In genomic region chr3:97763586-97764148, GRCh38 we compare ENCODE assay signal across 8 cellular contexts. TPM values are rescaled to one million over a fixed set of nuclear protein-coding genes. Genes with fewer than 3 reads are reported as not detected.
DNase-seq lines count a peak whose midpoint lies in the region; ATAC-seq and TF ChIP-seq lines count a peak whose summit lies in the region.

No MANE protein-coding gene starts in this region.

- no peak for DNase-seq in CD4-positive, alpha-beta T cell
- peak in 1 of 61 donors; percentile 1 for DNase-seq in caudate nucleus (lab: John Stamatoyannopoulos, UW)
- DNase-seq in naive thymus-derived CD8-positive, alpha-beta T cell, result no peak
- no peak for DNase-seq in glomerular visceral epithelial cell (ENCODE audit: extremely low spot score)
- no peak for DNase-seq in T-helper 9 cell
- no peak for DNase-seq in cerebellum (ENCODE audit: low spot score)
- no peak for DNase-seq in C1 segment of cervical spinal cord (lab: John Stamatoyannopoulos, UW)

- intact Hi-C loops in CD4-positive, alpha-beta T cell (cut with DNase I, micrococcal nuclease), result loop anchor here (5.0 to 10.0 kb wide), 2 partner anchors 759 to 1131 kb away; partner anchors contain the start of gene CLDND1 (in 1 of the 2)

- CTCF ChIA-PET in CD4-positive, alpha-beta T cell (lab: Charles Lee), result interaction anchor here (1.4 to 1.7 kb wide), 2 partner anchors 58 to 276 kb away, joined by 4 to 6 read pairs; partner anchors contain the start of gene CRYBG3

- peaks cover 39% of the 10 kb centered on the region for H3K4me1 Mint-ChIP-seq in CD4-positive, alpha-beta T cell (ENCODE audit: low read depth)
- H3K4me1 Mint-ChIP-seq in IgD-negative memory B cell, result peaks cover 8 to 15% (median 9%) of the 10 kb centered on the region in 3 donors
- H3K4me1 Mint-ChIP-seq in naive thymus-derived CD8-positive, alpha-beta T cell, result peaks cover 11 to 36% (median 33%) of the 10 kb centered on the region in 4 donors

- H3K27me3 Mint-ChIP-seq in CD4-positive, alpha-beta T cell, result no peaks in the 10 kb centered on the region
- peaks cover 2% of the 10 kb centered on the region for H3K27me3 Mint-ChIP-seq in IgD-negative memory B cell
- peaks cover 0 to 5% (median 1%) of the 10 kb centered on the region in 5 donors for H3K27me3 Mint-ChIP-seq in naive thymus-derived CD8-positive, alpha-beta T cell

- H3K9me3 ChIP-seq in CD4-positive, alpha-beta T cell (ENCODE audit: control insufficient read depth, low read length), result no peaks in the 10 kb centered on the region

- peak overlapping the region; percentile 96 for H3K4me3 Mint-ChIP-seq in CD4-positive, alpha-beta T cell
- peak overlapping the region; percentile 94 to 100 (median 98) for H3K4me3 Mint-ChIP-seq in IgD-negative memory B cell
- peak overlapping the region; percentile 92 to 100 (median 98) for H3K4me3 Mint-ChIP-seq in naive thymus-derived CD8-positive, alpha-beta T cell

- TF ChIP-seq CTCF in CD4-positive, alpha-beta T cell (IDR thresholded peaks at IDR 0.05), result no peak

- POLR2A ChIA-PET in CD4-positive, alpha-beta T cell (lab: Charles Lee), result interaction anchor here (1.0 to 1.3 kb wide), 4 partner anchors 13 to 258 kb away, joined by 3 to 5 read pairs (median 4); partner anchors contain the start of genes CRYBG3 and RIOX2
- POLR2A ChIA-PET in naive thymus-derived CD8-positive, alpha-beta T cell (lab: Charles Lee), result interaction anchor here (1.5 kb wide), 1 partner anchor 58 kb away, joined by 6 read pairs; the partner anchor contains the start of gene CRYBG3

- H3K27ac ChIP-seq in CD4-positive, alpha-beta T cell (ENCODE audit: low read depth, low read length), result no peak overlapping the region
- H3K27ac ChIP-seq in caudate nucleus (ENCODE audit: low read depth, low read length), result peak overlapping the region; percentile 89

- H3K27me3 ChIP-seq in CD4-positive, alpha-beta T cell (ENCODE audit: control insufficient read depth, insufficient read depth, low read length), result no peaks in the 10 kb centered on the region

- peaks cover 12% of the 10 kb centered on the region for H3K36me3 Mint-ChIP-seq in CD4-positive, alpha-beta T cell (ENCODE audit: low read depth)
- H3K36me3 Mint-ChIP-seq in IgD-negative memory B cell, result no peaks in the 10 kb centered on the region
- H3K36me3 Mint-ChIP-seq in naive thymus-derived CD8-positive, alpha-beta T cell, result peaks cover 0 to under 1% (median 0%) of the 10 kb centered on the region in 3 donors

- peak overlapping the region; percentile 87 for H3K27ac Mint-ChIP-seq in CD4-positive, alpha-beta T cell
- H3K27ac Mint-ChIP-seq in IgD-negative memory B cell, result peak overlapping the region; percentile 73 to 98 (median 96)
- peak overlapping the region; percentile 89 to 99 (median 98) for H3K27ac Mint-ChIP-seq in naive thymus-derived CD8-positive, alpha-beta T cell

- H3K9me3 Mint-ChIP-seq in CD4-positive, alpha-beta T cell, result no peaks in the 10 kb centered on the region
- peaks cover 0 to 1% (median 1%) of the 10 kb centered on the region in 3 donors for H3K9me3 Mint-ChIP-seq in IgD-negative memory B cell
- no peaks in the 10 kb centered on the region for H3K9me3 Mint-ChIP-seq in naive thymus-derived CD8-positive, alpha-beta T cell

- no peak for ATAC-seq in CD4-positive, alpha-beta T cell (ENCODE audit: poor library complexity)
- ATAC-seq in naive thymus-derived CD8-positive, alpha-beta T cell, result no peak

RNA-seq across cellular contexts. Expression of gene ARL6, which starts 0.9 kb away (rescaled TPM):
- total RNA-seq in CD4-positive, alpha-beta T cell, result 1 to 10 TPM; 1.3 to 2.1 TPM
- 1.9 TPM for polyA plus RNA-seq in IgD-negative memory B cell
- total RNA-seq in naive thymus-derived CD8-positive, alpha-beta T cell, result 1 to 10 TPM; 3.8 to 4.8 TPM
- 1 to 10 TPM; 2.3 to 3.3 (median 2.7) TPM for polyA plus RNA-seq in naive thymus-derived CD8-positive, alpha-beta T cell
- 25.1 TPM for total RNA-seq in cerebellum

RNA-seq across cellular contexts. Expression of gene CRYBG3, which starts 58.1 kb away (rescaled TPM):
- 1 to 10 TPM; 2.2 to 2.4 TPM for total RNA-seq in CD4-positive, alpha-beta T cell
- polyA plus RNA-seq in IgD-negative memory B cell, result 1.7 TPM
- 1 to 10 TPM; 2.9 to 3.3 TPM for total RNA-seq in naive thymus-derived CD8-positive, alpha-beta T cell
- polyA plus RNA-seq in naive thymus-derived CD8-positive, alpha-beta T cell, result under 1 TPM; 0.15 to 0.90 (median 0.48) TPM
- 18.4 TPM for total RNA-seq in cerebellum
